Comparison of ENCODE assay signal across 8 cellular contexts in genomic region chr4:5710962-5711478, GRCh38. TPM values are rescaled to one million over a fixed set of nuclear protein-coding genes. Genes with fewer than 3 reads are reported as not detected.
DNase-seq lines count a peak whose midpoint lies in the region; ATAC-seq and TF ChIP-seq lines count a peak whose summit lies in the region.

EVC (plus strand) TSS chr4:5711201; CDS start chr4:5711381, 180 bp downstream.

- H3K27ac Mint-ChIP-seq in osteocyte (ENCODE audit: unreplicated experiment) = peak within 1 kb of the TSS; percentile 85

- TF ChIP-seq POLR2A in GM18505 (IDR thresholded peaks at IDR 0.05; ENCODE audit: borderline replicate concordance, extremely low read depth, insufficient read depth, insufficient read length) (peak; percentile 50), adrenal gland (IDR thresholded peaks at IDR 0.05) (peak in 1 of 2 donors; percentile 63)

- peaks cover 4% of the 10 kb centered on the region for H3K36me3 ChIP-seq in A673 (ENCODE audit: insufficient read depth, low read length, poor library complexity, severe bottlenecking)
- H3K36me3 ChIP-seq in adrenal gland (replicated peaks in 1 of 2) = no peaks in the 10 kb centered on the region

- no TSS peak for BruUV-seq in A673 (replicated peaks; lab: Mats Ljungman, UMichigan)

- DNase-seq in A673 (ENCODE audit: low spot score) (peak; percentile 89), NCI-H526 (lab: John Stamatoyannopoulos, UW) (peak; percentile 33 to 83), adrenal gland (peak; percentile 61 to 84 (median 67)), cardiac septum (ENCODE audit: low spot score) (peak; percentile 88), osteocyte (ENCODE audit: extremely low spot score, unreplicated experiment) (peak; percentile 91)

- H3K4me3 ChIP-seq in A673 (ENCODE audit: low read depth, low read length, poor library complexity, severe bottlenecking) (peak within 1 kb of the TSS; percentile 59), adrenal gland (peak within 1 kb of the TSS in 2 of 4 donors; percentile 17 to 62)

- peaks cover 38% of the 10 kb centered on the region for H3K4me1 Mint-ChIP-seq in osteocyte (ENCODE audit: unreplicated experiment)

- intact Hi-C loops in A673 (cut with micrococcal nuclease; ENCODE audit: unreplicated experiment) (no loop called here), adrenal gland (cut with DNase I) (no loop called here), cardiac septum (cut with DNase I) (loop anchor here (1.0 kb wide), 1 partner anchor 38 kb away; no protein-coding TSS in a partner anchor)

- peaks cover 13% of the 10 kb centered on the region for H3K36me3 Mint-ChIP-seq in osteocyte (ENCODE audit: unreplicated experiment)

- POLR2A ChIA-PET in A673 (lab: Charles Lee; ENCODE audit: low non-redundant PET) = no interaction called here

- peak within 1 kb of the TSS; percentile 83 for H3K4me3 Mint-ChIP-seq in osteocyte (ENCODE audit: unreplicated experiment)

- H3K27ac ChIP-seq in A673 (ENCODE audit: low read depth, low read length, poor library complexity, severe bottlenecking) = peak within 1 kb of the TSS; percentile 42
- H3K27ac ChIP-seq in adrenal gland = peak within 1 kb of the TSS in 3 of 5 donors; percentile 34 to 80 (median 57)

- H3K9me3 ChIP-seq in A673 (ENCODE audit: low read depth, low read length, poor library complexity, severe bottlenecking) (peaks cover 9% of the 10 kb centered on the region), adrenal gland (replicated peaks in 1 of 3) (no peaks in the 10 kb centered on the region)

- H3K4me1 ChIP-seq in A673 (ENCODE audit: insufficient read depth, low read length, poor library complexity, severe bottlenecking) (peaks cover 30% of the 10 kb centered on the region), adrenal gland (replicated peaks in 1 of 2) (peaks cover 0 to 12% of the 10 kb centered on the region in 2 donors)

- TF ChIP-seq CTCF in A673 (conservative IDR thresholded peaks at IDR 0.05; ENCODE audit: low read depth, low read length) (no peak), adrenal gland (IDR thresholded peaks at IDR 0.05) (no peak), osteocyte (IDR thresholded peaks at IDR 0.05) (no peak)

- ATAC-seq in GM18505 (IDR thresholded peaks at IDR 0.05; ENCODE audit: unreplicated experiment) (peak; percentile 37), GM18498 (IDR thresholded peaks at IDR 0.05; ENCODE audit: unreplicated experiment) (no peak), GM21528 (IDR thresholded peaks at IDR 0.05; ENCODE audit: low FRiP score, unreplicated experiment) (no peak)

- WGBS in adrenal gland, 4 donors = 0 to 2% (median 1%) methylated on average over 12 to 48 of the region's 48 CpGs

- CTCF ChIA-PET in A673 (lab: Charles Lee) = no interaction called here

- H3K9me3 Mint-ChIP-seq in osteocyte (ENCODE audit: unreplicated experiment) = peaks cover 6% of the 10 kb centered on the region

- peaks cover 5% of the 10 kb centered on the region for H3K27me3 Mint-ChIP-seq in osteocyte (ENCODE audit: unreplicated experiment)

- H3K27me3 ChIP-seq in A673 (replicated peaks; ENCODE audit: insufficient read depth, low read depth, low read length, poor library complexity) (no peaks in the 10 kb centered on the region), adrenal gland (no peaks in the 10 kb centered on the region)

RNA-seq across cellular contexts. Expression of gene EVC, which starts in this region (rescaled TPM):
- total RNA-seq in A673 (2021) (17.3 and 20.6 TPM in 2 replicates), adrenal gland (10 to 100 TPM in 6 of 8 donors, 1 to 10 TPM in 2; 3.6 to 23.7 (median 16.5) TPM), cardiac septum (8.7 TPM), osteocyte (40.9 and 41.6 TPM in 2 replicates)
- polyA plus RNA-seq in adrenal gland = 1 to 10 TPM; 1.0 to 5.3 (median 4.3) TPM
